In the genomic region with DNA sequence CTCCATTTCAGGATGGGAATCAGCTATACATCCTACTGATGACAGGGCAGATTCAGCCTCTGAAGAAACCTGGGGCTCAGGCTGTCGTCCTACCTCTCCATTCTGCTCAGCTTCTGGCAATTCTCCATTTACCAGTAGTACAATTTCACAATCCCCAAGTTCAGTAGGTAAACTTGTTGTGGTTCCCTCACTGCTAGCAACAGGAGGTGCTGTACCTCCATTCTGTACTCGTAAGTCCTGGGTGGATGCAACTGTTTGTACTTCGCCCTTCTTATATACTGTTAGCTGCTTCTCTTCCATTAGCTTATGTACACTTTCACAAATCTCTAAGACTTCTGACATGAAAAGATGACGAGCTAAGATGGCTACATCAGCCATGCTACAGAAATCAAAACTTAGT, we compare ENCODE assay signal across 16 cellular contexts.
"Had no signal": no experiment of that assay in that cellular context is flagged by ENCODE, and none has a peak within 500 bp of the region (broad histone marks: within the 10 kb centered on the region; RNA-seq: fewer than 3 reads in every experiment).

No MANE protein-coding gene starts in this region.

- FAIRE-seq: astrocyte, frontal cortex had no signal

- H3K9me3 ChIP-seq: heart left ventricle, right atrium auricular region, transverse colon had no signal

- DNase-seq: activated CD4-positive, alpha-beta T cell treated with anti-CD3 and anti-CD28 coated beads, Interleukin-2, amount 50 U/mL, for 1 hour; activated naive CD4-positive, alpha-beta T cell treated with anti-CD3 and anti-CD28 coated beads, Interleukin-2, amount 10 ng/mL, durations not matched to agents 7 days and 5 days; heart left ventricle; immature natural killer cell; left colon; natural killer cell; posterior cingulate gyrus; stimulated activated CD4-positive, alpha-beta T cell treated with anti-CD3 and anti-CD28 coated beads, Interleukin-15, amount 100 ng/mL, for 24 hours; stimulated activated CD4-positive, alpha-beta T cell treated with anti-CD3 and anti-CD28 coated beads, Interleukin-4, amount 100 ng/mL, for 1 hour; stimulated activated naive CD4-positive, alpha-beta T cell; substantia nigra; transverse colon had no signal

- H3K27me3 ChIP-seq: heart left ventricle, right atrium auricular region, transverse colon had no signal

- H3K4me1 ChIP-seq: heart left ventricle, right atrium auricular region, transverse colon had no signal

- H3K27ac ChIP-seq: heart left ventricle, right atrium auricular region, skin epidermis, transverse colon had no signal

- H3K4me3 ChIP-seq: heart left ventricle, right atrium auricular region, skin epidermis, transverse colon had no signal

- ATAC-seq: heart left ventricle, left colon, natural killer cell had no signal
